Comparison of ENCODE assay signal across 1 cellular context in genomic region chr1:77683142-77683835, GRCh38.
A peak's percentile ranks its signal among the peaks of the same experiment; 100 is the strongest.
TF ChIP-seq lines count a peak whose summit lies in the region.

No MANE protein-coding gene starts in this region.

TF ChIP-seq in HepG2, 621 proteins besides CTCF, POLR2A, EP300 and RAD21 (continued from another document and continues in another):
- TF ChIP-seq, protein P1, sequence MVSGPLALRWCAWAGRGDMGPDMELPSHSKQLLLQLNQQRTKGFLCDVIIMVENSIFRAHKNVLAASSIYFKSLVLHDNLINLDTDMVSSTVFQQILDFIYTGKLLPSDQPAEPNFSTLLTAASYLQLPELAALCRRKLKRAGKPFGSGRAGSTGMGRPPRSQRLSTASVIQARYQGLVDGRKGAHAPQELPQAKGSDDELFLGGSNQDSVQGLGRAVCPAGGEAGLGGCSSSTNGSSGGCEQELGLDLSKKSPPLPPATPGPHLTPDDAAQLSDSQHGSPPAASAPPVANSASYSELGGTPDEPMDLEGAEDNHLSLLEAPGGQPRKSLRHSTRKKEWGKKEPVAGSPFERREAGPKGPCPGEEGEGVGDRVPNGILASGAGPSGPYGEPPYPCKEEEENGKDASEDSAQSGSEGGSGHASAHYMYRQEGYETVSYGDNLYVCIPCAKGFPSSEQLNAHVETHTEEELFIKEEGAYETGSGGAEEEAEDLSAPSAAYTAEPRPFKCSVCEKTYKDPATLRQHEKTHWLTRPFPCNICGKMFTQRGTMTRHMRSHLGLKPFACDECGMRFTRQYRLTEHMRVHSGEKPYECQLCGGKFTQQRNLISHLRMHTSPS (CRISPR knock-in tag; IDR thresholded peaks at IDR 0.05; ENCODE audit: low read depth): no peak
- no peak for TF ChIP-seq ZNF30 (CRISPR knock-in tag; IDR thresholded peaks at IDR 0.05)
- TF ChIP-seq CSRNP2 (CRISPR knock-in tag; conservative IDR thresholded peaks at IDR 0.05; ENCODE audit: low read depth): no peak
- no peak for TF ChIP-seq TOE1 (CRISPR knock-in tag; IDR thresholded peaks at IDR 0.05)
- no peak for TF ChIP-seq ZNF33A (CRISPR knock-in tag; IDR thresholded peaks at IDR 0.05; ENCODE audit: borderline replicate concordance)
- no peak for TF ChIP-seq PRDM4 (CRISPR knock-in tag; IDR thresholded peaks at IDR 0.05; ENCODE audit: borderline replicate concordance)
- no peak for TF ChIP-seq NR2F2 (IDR thresholded peaks at IDR 0.05; ENCODE audit: borderline replicate concordance, low read depth)
- 0 out of 2 replicates have a peak, but pooled peaks have one; percentile 73 for TF ChIP-seq ZXDC (CRISPR knock-in tag; IDR thresholded peaks at IDR 0.05)
- TF ChIP-seq ZNF280D (CRISPR knock-in tag; IDR thresholded peaks at IDR 0.05): no peak
- TF ChIP-seq SNAPC2 (CRISPR knock-in tag; IDR thresholded peaks at IDR 0.05): 0 out of 2 replicates have a peak, but pooled peaks have one; percentile 31
- TF ChIP-seq KDM1A (CRISPR knock-in tag; IDR thresholded peaks at IDR 0.05): 0 out of 2 replicates have a peak, but pooled peaks have one; percentile 29
- TF ChIP-seq YEATS4 (CRISPR knock-in tag; IDR thresholded peaks at IDR 0.05; ENCODE audit: borderline replicate concordance): peak; percentile 70; the same call in 1 of the 2 replicates
- no peak for TF ChIP-seq ZNF510 (CRISPR knock-in tag; IDR thresholded peaks at IDR 0.05; ENCODE audit: low read depth)
- no peak for TF ChIP-seq AGO1 (IDR thresholded peaks at IDR 0.05; ENCODE audit: low read depth, low read length, poor library complexity, severe bottlenecking)
- TF ChIP-seq HOXA7 (CRISPR knock-in tag; IDR thresholded peaks at IDR 0.05): no peak
- no peak for TF ChIP-seq ZNF17 (CRISPR knock-in tag; IDR thresholded peaks at IDR 0.05)
- no peak for TF ChIP-seq PAX8 (CRISPR knock-in tag; IDR thresholded peaks at IDR 0.05; ENCODE audit: borderline replicate concordance)
- TF ChIP-seq TGIF2 (CRISPR knock-in tag; IDR thresholded peaks at IDR 0.05): peak; percentile 32; the same call in 1 of the 2 replicates
- TF ChIP-seq, protein P2, sequence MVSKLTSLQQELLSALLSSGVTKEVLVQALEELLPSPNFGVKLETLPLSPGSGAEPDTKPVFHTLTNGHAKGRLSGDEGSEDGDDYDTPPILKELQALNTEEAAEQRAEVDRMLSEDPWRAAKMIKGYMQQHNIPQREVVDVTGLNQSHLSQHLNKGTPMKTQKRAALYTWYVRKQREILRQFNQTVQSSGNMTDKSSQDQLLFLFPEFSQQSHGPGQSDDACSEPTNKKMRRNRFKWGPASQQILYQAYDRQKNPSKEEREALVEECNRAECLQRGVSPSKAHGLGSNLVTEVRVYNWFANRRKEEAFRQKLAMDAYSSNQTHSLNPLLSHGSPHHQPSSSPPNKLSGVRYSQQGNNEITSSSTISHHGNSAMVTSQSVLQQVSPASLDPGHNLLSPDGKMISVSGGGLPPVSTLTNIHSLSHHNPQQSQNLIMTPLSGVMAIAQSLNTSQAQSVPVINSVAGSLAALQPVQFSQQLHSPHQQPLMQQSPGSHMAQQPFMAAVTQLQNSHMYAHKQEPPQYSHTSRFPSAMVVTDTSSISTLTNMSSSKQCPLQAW (CRISPR knock-in tag; IDR thresholded peaks at IDR 0.05): no peak
- peak; percentile 79; the same call in 1 of the 3 replicates for TF ChIP-seq MXI1 (IDR thresholded peaks at IDR 0.05; ENCODE audit: borderline replicate concordance, low read depth, low read length)
- TF ChIP-seq FOXA1 (IDR thresholded peaks at IDR 0.05): no peak
- TF ChIP-seq FOXA1 (CRISPR knock-in tag; IDR thresholded peaks at IDR 0.05): no peak
- no peak for TF ChIP-seq ZBTB46 (CRISPR knock-in tag; IDR thresholded peaks at IDR 0.05; ENCODE audit: borderline replicate concordance)
- TF ChIP-seq GABPB1 (CRISPR knock-in tag; IDR thresholded peaks at IDR 0.05): peak; percentile 90
- TF ChIP-seq, protein P3, sequence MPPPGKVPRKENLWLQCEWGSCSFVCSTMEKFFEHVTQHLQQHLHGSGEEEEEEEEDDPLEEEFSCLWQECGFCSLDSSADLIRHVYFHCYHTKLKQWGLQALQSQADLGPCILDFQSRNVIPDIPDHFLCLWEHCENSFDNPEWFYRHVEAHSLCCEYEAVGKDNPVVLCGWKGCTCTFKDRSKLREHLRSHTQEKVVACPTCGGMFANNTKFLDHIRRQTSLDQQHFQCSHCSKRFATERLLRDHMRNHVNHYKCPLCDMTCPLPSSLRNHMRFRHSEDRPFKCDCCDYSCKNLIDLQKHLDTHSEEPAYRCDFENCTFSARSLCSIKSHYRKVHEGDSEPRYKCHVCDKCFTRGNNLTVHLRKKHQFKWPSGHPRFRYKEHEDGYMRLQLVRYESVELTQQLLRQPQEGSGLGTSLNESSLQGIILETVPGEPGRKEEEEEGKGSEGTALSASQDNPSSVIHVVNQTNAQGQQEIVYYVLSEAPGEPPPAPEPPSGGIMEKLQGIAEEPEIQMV (CRISPR knock-in tag; IDR thresholded peaks at IDR 0.05; ENCODE audit: low read depth): no peak
- no peak for TF ChIP-seq TEAD2 (CRISPR knock-in tag; IDR thresholded peaks at IDR 0.05)
- TF ChIP-seq SNAPC4 (CRISPR knock-in tag; IDR thresholded peaks at IDR 0.05): no peak
- TF ChIP-seq ZNF788 (CRISPR knock-in tag; IDR thresholded peaks at IDR 0.05; ENCODE audit: borderline replicate concordance): no peak
- no peak for TF ChIP-seq CBX1 (IDR thresholded peaks at IDR 0.05; ENCODE audit: low read depth)
- no peak for TF ChIP-seq ZFP62 (CRISPR knock-in tag; IDR thresholded peaks at IDR 0.05)
- 0 out of 2 replicates have a peak, but pooled peaks have one; percentile 6 for TF ChIP-seq ZNF354B (CRISPR knock-in tag; IDR thresholded peaks at IDR 0.05)
